1 cellular context compared by ENCODE assay signal in genomic region chrX:17226736-17227135, GRCh38.
TF ChIP-seq lines count a peak whose summit lies in the region.

No MANE protein-coding gene starts in this region.

TF ChIP-seq in H1, 55 proteins besides CTCF, POLR2A, EP300 and RAD21:
- TF ChIP-seq TCF12 (IDR thresholded peaks at IDR 0.05; ENCODE audit: low read depth, low read length) (0 out of 2 replicates have a peak, but pooled peaks have one; percentile 66), SUZ12 (IDR thresholded peaks at IDR 0.05; ENCODE audit: low read length) (no peak), TEAD4 (IDR thresholded peaks at IDR 0.05; ENCODE audit: low read depth, low read length) (peak; percentile 38; the same call in 1 of the 2 replicates), GTF2F1 (IDR thresholded peaks at IDR 0.05; ENCODE audit: borderline replicate concordance, low read depth, low read length) (no peak), BACH1 (IDR thresholded peaks at IDR 0.05; ENCODE audit: low read length) (no peak), CBX8 (IDR thresholded peaks at IDR 0.05; ENCODE audit: borderline replicate concordance, low read depth, low read length) (no peak), HDAC6 (IDR thresholded peaks at IDR 0.05; ENCODE audit: low read depth, low read length) (no peak), SP1 (IDR thresholded peaks at IDR 0.05; ENCODE audit: low read depth, low read length) (peak; percentile 85), ASH2L (IDR thresholded peaks at IDR 0.05; ENCODE audit: low read length) (peak; percentile 60)
